In genomic region chr6:21742238-21742660, GRCh38 we compare ENCODE assay signal across 1 cellular context.
TF ChIP-seq lines count a peak whose summit lies in the region.

No MANE protein-coding gene starts in this region.

TF ChIP-seq in H1, 55 proteins besides CTCF, POLR2A, EP300 and RAD21:
- TF ChIP-seq TCF12 (IDR thresholded peaks at IDR 0.05; ENCODE audit: low read depth, low read length) (no peak), HDAC2 (IDR thresholded peaks at IDR 0.05; ENCODE audit: borderline replicate concordance in 1 of 2, low read depth in 2 of 2, low read length in 2 of 2) (0 out of 4 replicates have a peak, but pooled peaks of 1 of the 2 experiments have one; percentile 31), RXRA (IDR thresholded peaks at IDR 0.05; ENCODE audit: insufficient read depth, low read depth, low read length) (no peak), NRF1 (IDR thresholded peaks at IDR 0.05; ENCODE audit: low read depth, low read length) (no peak), TEAD4 (IDR thresholded peaks at IDR 0.05; ENCODE audit: low read depth, low read length) (no peak), KDM5A (IDR thresholded peaks at IDR 0.05; ENCODE audit: low read length) (no peak), NANOG (IDR thresholded peaks at IDR 0.05; ENCODE audit: insufficient read depth, low read depth, low read length, poor library complexity, severe bottlenecking) (peak; percentile 60), CBX8 (IDR thresholded peaks at IDR 0.05; ENCODE audit: borderline replicate concordance, low read depth, low read length) (no peak), SP4 (IDR thresholded peaks at IDR 0.05; ENCODE audit: low read length) (no peak), CHD7 (IDR thresholded peaks at IDR 0.05; ENCODE audit: insufficient replicate concordance, low read length) (peak; percentile 51)
